ENCODE assay signal across 8 cellular contexts in the genomic region with DNA sequence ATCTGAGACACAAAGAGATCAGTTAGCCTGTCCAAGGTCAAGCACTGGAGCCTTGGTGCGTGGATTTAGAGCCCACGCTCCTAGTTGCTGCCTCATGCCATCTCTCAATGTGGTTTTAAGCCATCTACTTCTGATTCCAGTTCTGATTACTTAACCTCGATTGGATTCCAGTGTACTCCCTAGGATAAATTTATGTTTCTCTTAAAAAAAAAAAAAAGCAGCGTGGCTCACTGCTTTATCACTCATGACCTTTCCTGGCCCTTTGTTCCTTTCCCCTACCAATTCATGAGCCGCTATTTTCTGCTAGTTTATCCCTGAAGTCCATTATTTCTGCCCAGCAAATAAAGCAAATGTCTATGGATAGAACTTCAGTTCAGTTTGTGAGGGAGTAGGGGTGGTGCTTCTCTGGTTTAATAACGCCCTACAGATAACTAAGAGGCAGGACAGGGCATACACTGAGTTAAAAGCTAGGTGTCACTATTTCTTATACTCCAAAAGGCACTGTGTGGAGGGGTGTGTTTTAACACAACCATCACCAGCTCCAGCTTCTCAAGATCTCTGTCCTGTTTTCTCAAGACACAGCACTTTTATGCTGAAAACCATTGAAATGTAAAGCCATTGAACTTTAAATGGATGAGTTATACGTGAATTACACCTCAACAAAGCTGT. TPM values are rescaled to one million over a fixed set of nuclear protein-coding genes. Genes with fewer than 3 reads are reported as not detected.
DNase-seq lines count a peak whose midpoint lies in the region; ATAC-seq and TF ChIP-seq lines count a peak whose summit lies in the region.

No MANE protein-coding gene starts in this region.

- no peak for ATAC-seq in GM19324 (IDR thresholded peaks at IDR 0.05; ENCODE audit: low FRiP score, unreplicated experiment)

- peak; percentile 74 for DNase-seq in activated CD4-positive, alpha-beta T cell treated with anti-CD3 and anti-CD28 coated beads, Interleukin-2, amount 10 ng/mL, durations not matched to agents 24 days and 14 days
- no peak for DNase-seq in activated CD4-positive, alpha-beta T cell treated with anti-CD3 and anti-CD28 coated beads for 4 hours
- DNase-seq in MM.1S (peak; percentile 38), endodermal cell (no peak), retinal pigment epithelial cell (ENCODE audit: low read depth) (no peak), medulla oblongata (ENCODE audit: extremely low spot score) (no peak), CD1c-positive myeloid dendritic cell (ENCODE audit: extremely low spot score) (no peak)

- no peak overlapping the region for H3K4me3 ChIP-seq in MM.1S (ENCODE audit: low read length)
- H3K4me3 ChIP-seq in endodermal cell (ENCODE audit: low read length) = no peak overlapping the region
- no peak overlapping the region for H3K4me3 ChIP-seq in retinal pigment epithelial cell (ENCODE audit: low read length)

- H3K9me2 ChIP-seq in MM.1S (replicated peaks; ENCODE audit: insufficient read depth, low read length) = no peaks in the 10 kb centered on the region

- no peak overlapping the region for H3K9ac ChIP-seq in MM.1S (ENCODE audit: low read length)
- H3K9ac ChIP-seq in endodermal cell (ENCODE audit: extremely low read depth, low read length, poor library complexity, severe bottlenecking) = no peak overlapping the region

- H3K4me1 ChIP-seq in MM.1S (ENCODE audit: low read length) = no peaks in the 10 kb centered on the region
- H3K4me1 ChIP-seq in endodermal cell (ENCODE audit: control insufficient read depth, insufficient read depth, low read length) = peaks cover 5% of the 10 kb centered on the region

- H4K20me1 ChIP-seq in MM.1S (ENCODE audit: insufficient read depth, low read length) = no peaks in the 10 kb centered on the region

- H3K4me3 Mint-ChIP-seq in activated CD4-positive, alpha-beta T cell treated with anti-CD3 and anti-CD28 coated beads, Interleukin-2, amount 10 ng/mL, durations not matched to agents 24 days and 14 days = no peak overlapping the region
- H3K4me3 Mint-ChIP-seq in endodermal cell = no peak overlapping the region

- TF ChIP-seq CTCF in MM.1S (IDR thresholded peaks at IDR 0.05; ENCODE audit: low read length) (peak; percentile 42), endodermal cell (conservative IDR thresholded peaks at IDR 0.05) (peak; percentile 78), retinal pigment epithelial cell (conservative IDR thresholded peaks at IDR 0.05; ENCODE audit: low read depth, low read length) (peak; percentile 24)

- H3K4me1 Mint-ChIP-seq in activated CD4-positive, alpha-beta T cell treated with anti-CD3 and anti-CD28 coated beads, Interleukin-2, amount 10 ng/mL, durations not matched to agents 24 days and 14 days = peaks cover 25% of the 10 kb centered on the region
- peaks cover 14% of the 10 kb centered on the region for H3K4me1 Mint-ChIP-seq in endodermal cell

- no peaks in the 10 kb centered on the region for H3K9me3 Mint-ChIP-seq in activated CD4-positive, alpha-beta T cell treated with anti-CD3 and anti-CD28 coated beads, Interleukin-2, amount 10 ng/mL, durations not matched to agents 24 days and 14 days
- H3K9me3 Mint-ChIP-seq in endodermal cell = peaks cover 14% of the 10 kb centered on the region

- no peaks in the 10 kb centered on the region for H3K79me2 ChIP-seq in MM.1S (ENCODE audit: low read length)

- H3K27ac ChIP-seq in MM.1S (ENCODE audit: low read length) = no peak overlapping the region
- peak overlapping the region; percentile 91 for H3K27ac ChIP-seq in endodermal cell (ENCODE audit: low read depth, low read length)

- H3K36me3 Mint-ChIP-seq in activated CD4-positive, alpha-beta T cell treated with anti-CD3 and anti-CD28 coated beads, Interleukin-2, amount 10 ng/mL, durations not matched to agents 24 days and 14 days (ENCODE audit: low read depth) = no peaks in the 10 kb centered on the region
- H3K36me3 Mint-ChIP-seq in endodermal cell (ENCODE audit: low read depth) = peaks cover 2% of the 10 kb centered on the region

- H3K27ac Mint-ChIP-seq in activated CD4-positive, alpha-beta T cell treated with anti-CD3 and anti-CD28 coated beads, Interleukin-2, amount 10 ng/mL, durations not matched to agents 24 days and 14 days = no peak overlapping the region
- H3K27ac Mint-ChIP-seq in endodermal cell = no peak overlapping the region

- H3K9me3 ChIP-seq in MM.1S (replicated peaks; ENCODE audit: insufficient read depth, low read length) (no peaks in the 10 kb centered on the region), endodermal cell (ENCODE audit: control insufficient read depth, low read length) (peaks cover 8% of the 10 kb centered on the region)

- peaks cover 8% of the 10 kb centered on the region for H3K27me3 Mint-ChIP-seq in activated CD4-positive, alpha-beta T cell treated with anti-CD3 and anti-CD28 coated beads, Interleukin-2, amount 10 ng/mL, durations not matched to agents 24 days and 14 days
- H3K27me3 Mint-ChIP-seq in endodermal cell (ENCODE audit: insufficient read depth) = no peaks in the 10 kb centered on the region

- H3F3A ChIP-seq in MM.1S (ENCODE audit: insufficient read depth, low read length) = no peaks in the 10 kb centered on the region

- H3K27me3 ChIP-seq in MM.1S (replicated peaks; ENCODE audit: insufficient read depth, low read length) (peaks cover 19% of the 10 kb centered on the region; the same call in 1 of the 2 replicates), endodermal cell (ENCODE audit: control insufficient read depth, insufficient read depth, low read length, poor library complexity, severe bottlenecking) (no peaks in the 10 kb centered on the region)

- 66 to 75% methylated on average over 2 to 7 of the region's 7 CpGs for WGBS in endodermal cell (ENCODE audit: insufficient coverage in 1 of 2, insufficient read length in 1 of 2), 2 experiments

- intact Hi-C loops in activated CD4-positive, alpha-beta T cell treated with anti-CD3 and anti-CD28 coated beads, Interleukin-2, amount 10 ng/mL, durations not matched to agents 24 days and 14 days (cut with micrococcal nuclease) = no loop called here

- H2AFZ ChIP-seq in MM.1S (ENCODE audit: low read length) = no peak overlapping the region

- no peaks in the 10 kb centered on the region for H3K36me3 ChIP-seq in MM.1S (replicated peaks; ENCODE audit: insufficient read depth, low read length)
- no peaks in the 10 kb centered on the region for H3K36me3 ChIP-seq in endodermal cell (ENCODE audit: control insufficient read depth, insufficient read depth, low read length)

- H3K4me2 ChIP-seq in MM.1S (ENCODE audit: low read depth, low read length) = no peak overlapping the region

RNA-seq across cellular contexts. Expression of gene PARP11, which starts 9.8 kb away (rescaled TPM):
- 11.4 and 14.8 TPM in 2 replicates for total RNA-seq in activated CD4-positive, alpha-beta T cell treated with anti-CD3 and anti-CD28 coated beads, Interleukin-2, amount 10 ng/mL, durations not matched to agents 24 days and 14 days
- total RNA-seq in endodermal cell = 10 to 100 TPM; 15.3 to 30.3 TPM
- polyA plus RNA-seq in endodermal cell (2013, experiment 1 of 2) = 15.6 TPM
- polyA plus RNA-seq in endodermal cell (2013, experiment 2 of 2) = 16.7 TPM

Comparison
In these comparisons a context has a peak if more than half of its experiments do, and no peak if none do; other contexts are left out.
1. DNase-seq: peak in activated CD4-positive, alpha-beta T cell treated with anti-CD3 and anti-CD28 coated beads, Interleukin-2, amount 10 ng/mL, durations not matched to agents 24 days and 14 days (single experiment) and MM.1S (single experiment); none in activated CD4-positive, alpha-beta T cell treated with anti-CD3 and anti-CD28 coated beads for 4 hours (0 of 2), endodermal cell (single experiment), retinal pigment epithelial cell (single experiment), medulla oblongata (single experiment) and CD1c-positive myeloid dendritic cell (single experiment).
2. CTCF ChIP-seq: peak in every context shown above with its lines; median percentile 78 in endodermal cell; 42 in MM.1S; 24 in retinal pigment epithelial cell.